ENCODE assay signal across 9 cellular contexts in the genomic region with DNA sequence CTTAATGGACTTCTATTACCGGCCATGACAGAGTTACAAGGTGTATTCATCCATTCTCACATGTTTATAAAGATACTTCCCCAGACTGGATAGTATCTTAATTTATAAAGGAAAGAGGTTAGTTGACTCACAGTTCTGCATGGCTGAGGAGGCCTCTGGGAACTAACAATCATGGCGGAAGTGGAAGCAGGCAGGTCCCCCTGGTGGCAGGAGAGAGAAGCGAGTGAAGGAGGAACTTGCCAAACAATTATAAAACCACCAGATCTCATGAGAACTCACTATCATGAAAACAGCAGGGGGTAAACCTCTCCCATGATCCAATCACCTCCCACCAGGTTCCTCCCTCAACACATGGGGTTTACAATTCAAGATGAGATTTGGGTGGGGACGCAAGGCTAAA.
A peak's percentile ranks its signal among the peaks of the same experiment; 100 is the strongest.
DNase-seq lines count a peak whose midpoint lies in the region; ATAC-seq and TF ChIP-seq lines count a peak whose summit lies in the region.
"Had no signal": no experiment of that assay in that cellular context is flagged by ENCODE, and none has a peak within 500 bp of the region (broad histone marks: within the 10 kb centered on the region; RNA-seq: fewer than 3 reads in every experiment).

No MANE protein-coding gene starts in this region.

- no peak overlapping the region for H2AK5ac ChIP-seq in H9 (ENCODE audit: insufficient read length, low read length)
- no peak overlapping the region for H2AK5ac ChIP-seq in mesenchymal stem cell (ENCODE audit: low read length, severe bottlenecking)

- no peaks in the 10 kb centered on the region for H3F3A ChIP-seq in OCI-LY1 (ENCODE audit: insufficient read depth, low read length)

- no peak overlapping the region for H2BK120ac ChIP-seq in H9 (ENCODE audit: low read depth, low read length, poor library complexity, severe bottlenecking)
- H2BK120ac ChIP-seq in mesenchymal stem cell (ENCODE audit: low read depth, low read length): no peak overlapping the region

- DNase-seq in GM13977 (ENCODE audit: low spot score) (no peak), H9 (peak; percentile 43), iPS DF 6.9 (ENCODE audit: low read depth, low spot score) (peak; percentile 20), thyroid gland (no peak), suprapubic skin (ENCODE audit: low spot score in 2 of 2) (no peak), mesenchymal stem cell (no peak), body of pancreas (no peak)

- H3K4me2 ChIP-seq in H9 (ENCODE audit: insufficient read depth, insufficient read length, low read length) (no peak overlapping the region), OCI-LY1 (ENCODE audit: low read length) (no peak overlapping the region), mesenchymal stem cell (ENCODE audit: low read length, poor library complexity, severe bottlenecking) (no peak overlapping the region)

- H3K18ac ChIP-seq in H9 (ENCODE audit: insufficient read length, low read depth, low read length) (no peak overlapping the region), mesenchymal stem cell (ENCODE audit: low read depth in 1 of 2, low read length in 2 of 2) (no peak overlapping the region)

- no peak for ATAC-seq in body of pancreas

- H3K79me2 ChIP-seq in H9 (ENCODE audit: insufficient read depth, low read length) (no peaks in the 10 kb centered on the region), OCI-LY1 (ENCODE audit: insufficient read depth, low read length) (no peaks in the 10 kb centered on the region)

- no peak overlapping the region for H3T11ph ChIP-seq in H9 (ENCODE audit: low read length)

- no peak overlapping the region for H3K23ac ChIP-seq in H9 (ENCODE audit: insufficient read length, low read depth, low read length)
- no peak overlapping the region for H3K23ac ChIP-seq in mesenchymal stem cell (ENCODE audit: low read length in 2 of 2)

- H3K27me3 ChIP-seq in H9 (ENCODE audit: insufficient read depth, low read length): no peaks in the 10 kb centered on the region
- H3K27me3 ChIP-seq in OCI-LY1 (ENCODE audit: insufficient read depth, low read length): no peaks in the 10 kb centered on the region
- H3K27me3 ChIP-seq in iPS DF 6.9 (ENCODE audit: control insufficient read depth, insufficient read depth, low read length): no peaks in the 10 kb centered on the region
- H3K27me3 ChIP-seq in thyroid gland: no peaks in the 10 kb centered on the region
- H3K27me3 ChIP-seq in suprapubic skin: no peaks in the 10 kb centered on the region
- no peaks in the 10 kb centered on the region for H3K27me3 ChIP-seq in mesenchymal stem cell (ENCODE audit: control insufficient read depth in 1 of 2, insufficient read depth in 1 of 2, low read length in 2 of 2)
- no peaks in the 10 kb centered on the region for H3K27me3 ChIP-seq in body of pancreas
- H3K27me3 ChIP-seq: SJSA1 had no signal

- no CpG with 5 or more reads among the region's 4 CpGs for WGBS in H9 (ENCODE audit: extremely low coverage, insufficient read length, low lambda C conversion rate)
- WGBS in iPS DF 6.9 (ENCODE audit: insufficient coverage, insufficient read length): no CpG with 5 or more reads among the region's 4 CpGs
- WGBS in thyroid gland, 2 donors: 94 to 96% methylated on average over 4 of the region's 4 CpGs
- 93% methylated on average over 4 of the region's 4 CpGs for WGBS in suprapubic skin
- 93% methylated on average over 2 of the region's 4 CpGs for WGBS in mesenchymal stem cell
- 90 to 93% methylated on average over 4 of the region's 4 CpGs for WGBS in body of pancreas, 2 donors

- H3K79me1 ChIP-seq in H9 (ENCODE audit: insufficient read depth, low read depth, low read length, poor library complexity, severe bottlenecking) (no peaks in the 10 kb centered on the region), mesenchymal stem cell (replicated peaks; ENCODE audit: low read length, poor library complexity, severe bottlenecking) (no peaks in the 10 kb centered on the region)

- H3K27ac Mint-ChIP-seq in H9: no peak overlapping the region

- no peak overlapping the region for H2BK20ac ChIP-seq in H9 (ENCODE audit: low read depth, low read length, poor library complexity, severe bottlenecking)

- H3K27me3 Mint-ChIP-seq in H9 (ENCODE audit: low read depth): no peaks in the 10 kb centered on the region

- H4K20me1 ChIP-seq in H9 (ENCODE audit: control insufficient read depth, insufficient read depth, insufficient read length): no peaks in the 10 kb centered on the region
- no peaks in the 10 kb centered on the region for H4K20me1 ChIP-seq in OCI-LY1 (ENCODE audit: insufficient read depth, low read length)

- no peak overlapping the region for H4K91ac ChIP-seq in H9 (ENCODE audit: insufficient read length, low read depth, low read length)
- H4K91ac ChIP-seq in mesenchymal stem cell (ENCODE audit: low read length): no peak overlapping the region

- H2BK12ac ChIP-seq in H9 (ENCODE audit: insufficient read length, low read depth, low read length): no peak overlapping the region
- H2BK12ac ChIP-seq in mesenchymal stem cell (ENCODE audit: low read length in 2 of 2): no peak overlapping the region

- TF ChIP-seq CTCF in GM13977 (IDR thresholded peaks at IDR 0.05; ENCODE audit: extremely low read depth, insufficient read depth, missing control alignments): peak; percentile 30
- peak; percentile 66 for TF ChIP-seq CTCF in H9 (conservative IDR thresholded peaks at IDR 0.05)
- TF ChIP-seq CTCF in OCI-LY1 (IDR thresholded peaks at IDR 0.05; ENCODE audit: low read length): peak; percentile 69
- TF ChIP-seq CTCF in thyroid gland (IDR thresholded peaks at IDR 0.05): no peak
- no peak for TF ChIP-seq CTCF in suprapubic skin (IDR thresholded peaks at IDR 0.05)
- no peak for TF ChIP-seq CTCF in body of pancreas (IDR thresholded peaks at IDR 0.05)

- H3K9me3 ChIP-seq in H9 (ENCODE audit: control insufficient read depth, low read depth, low read length) (no peaks in the 10 kb centered on the region), OCI-LY1 (ENCODE audit: low read length) (0 out of 2 replicates have a peak, but pooled peaks cover 3% of the 10 kb centered on the region), iPS DF 6.9 (ENCODE audit: control insufficient read depth, insufficient read depth, low read length) (no peaks in the 10 kb centered on the region), thyroid gland (no peaks in the 10 kb centered on the region), suprapubic skin (no peaks in the 10 kb centered on the region), mesenchymal stem cell (ENCODE audit: control insufficient read depth, low read length) (no peaks in the 10 kb centered on the region), body of pancreas (no peaks in the 10 kb centered on the region)
- H3K9me3 ChIP-seq: SJSA1 had no signal

- H3K4me1 ChIP-seq in H9 (ENCODE audit: insufficient read depth, low read length) (no peaks in the 10 kb centered on the region), OCI-LY1 (ENCODE audit: insufficient read depth, low read length, severe bottlenecking) (peaks cover under 1% of the 10 kb centered on the region), iPS DF 6.9 (ENCODE audit: control insufficient read depth, insufficient read depth, low read length) (no peaks in the 10 kb centered on the region), thyroid gland (no peaks in the 10 kb centered on the region), suprapubic skin (no peaks in the 10 kb centered on the region), mesenchymal stem cell (ENCODE audit: control insufficient read depth, insufficient read depth, low read depth, low read length) (no peaks in the 10 kb centered on the region), body of pancreas (no peaks in the 10 kb centered on the region)
- H3K4me1 ChIP-seq: SJSA1 had no signal

- H3K23me2 ChIP-seq in H9 (ENCODE audit: insufficient read length, low read depth, low read length, poor library complexity, severe bottlenecking): no peaks in the 10 kb centered on the region

- H3K9ac ChIP-seq in H9 (ENCODE audit: extremely low read depth, insufficient read length, low read length): no peak overlapping the region
- no peak overlapping the region for H3K9ac ChIP-seq in OCI-LY1 (ENCODE audit: low read length)
- H3K9ac ChIP-seq in mesenchymal stem cell (ENCODE audit: low read length): no peak overlapping the region

- H2AFZ ChIP-seq in H9 (ENCODE audit: low read length): no peak overlapping the region
- H2AFZ ChIP-seq in OCI-LY1 (ENCODE audit: low read length): no peak overlapping the region
- H2AFZ ChIP-seq in mesenchymal stem cell (ENCODE audit: low read depth, low read length): no peak overlapping the region

- H3K4ac ChIP-seq in H9 (ENCODE audit: low read depth, low read length) (no peak overlapping the region), mesenchymal stem cell (ENCODE audit: low read depth in 1 of 2, low read length in 2 of 2) (no peak overlapping the region)

- TF ChIP-seq POLR2A in thyroid gland (IDR thresholded peaks at IDR 0.05): no peak
- no peak for TF ChIP-seq POLR2A in suprapubic skin (IDR thresholded peaks at IDR 0.05)
- no peak for TF ChIP-seq POLR2A in body of pancreas (IDR thresholded peaks at IDR 0.05)

- no peak overlapping the region for H3K4me3 ChIP-seq in OCI-LY1 (ENCODE audit: low read depth, low read length, poor library complexity, severe bottlenecking)
- H3K4me3 ChIP-seq in iPS DF 6.9 (ENCODE audit: low read length): no peak overlapping the region
- no peak overlapping the region for H3K4me3 ChIP-seq in thyroid gland (replicated peaks in 1 of 3)
- H3K4me3 ChIP-seq in suprapubic skin: no peak overlapping the region
- no peak overlapping the region for H3K4me3 ChIP-seq in mesenchymal stem cell (ENCODE audit: insufficient read depth in 1 of 2, low read depth in 1 of 2, low read length in 2 of 2)
- no peak overlapping the region for H3K4me3 ChIP-seq in body of pancreas
- H3K4me3 ChIP-seq: SJSA1 had no signal

- in situ Hi-C loops in GM13977 (cut with MboI; ENCODE audit: low pct_unique_long_range_greater_than_20kb, low sequenced_read_pairs, unreplicated experiment): no loop called here

- no peak overlapping the region for H4K8ac ChIP-seq in H9 (replicated peaks; ENCODE audit: insufficient read length, low read depth, low read length)
- no peak overlapping the region for H4K8ac ChIP-seq in mesenchymal stem cell (ENCODE audit: low read length)

- no peaks in the 10 kb centered on the region; a peak in 3 of 7 replicates for H3K36me3 Mint-ChIP-seq in H9 (ENCODE audit: insufficient read depth in 1 of 3, low read depth in 3 of 3)

- no peak overlapping the region for H4K5ac ChIP-seq in H9 (ENCODE audit: insufficient read length, low read depth, low read length)

- H2BK5ac ChIP-seq in H9 (ENCODE audit: insufficient read length, low read length) (no peak overlapping the region), mesenchymal stem cell (ENCODE audit: low read depth, low read length, poor library complexity, severe bottlenecking) (no peak overlapping the region)

- intact Hi-C loops in thyroid gland (cut with DNase I) (no loop called here), body of pancreas (cut with DNase I) (no loop called here)

- H3K36me3 ChIP-seq in OCI-LY1 (ENCODE audit: insufficient read depth, low read length) (no peaks in the 10 kb centered on the region), iPS DF 6.9 (ENCODE audit: control insufficient read depth, insufficient read depth, low read length) (no peaks in the 10 kb centered on the region), thyroid gland (no peaks in the 10 kb centered on the region), suprapubic skin (no peaks in the 10 kb centered on the region), mesenchymal stem cell (ENCODE audit: control insufficient read depth in 1 of 2, insufficient read depth in 2 of 2, low read depth in 1 of 2, low read length in 2 of 2) (no peaks in the 10 kb centered on the region), body of pancreas (replicated peaks in 1 of 2; ENCODE audit: insufficient read depth in 1 of 2, low read depth in 2 of 2) (no peaks in the 10 kb centered on the region)
- H3K36me3 ChIP-seq: SJSA1 had no signal

- TF ChIP-seq EP300 in suprapubic skin (IDR thresholded peaks at IDR 0.05): no peak

- no peak overlapping the region for H3K4me3 Mint-ChIP-seq in H9

- no peaks in the 10 kb centered on the region for H3K9me2 ChIP-seq in OCI-LY1 (ENCODE audit: low read depth, low read length)

- H2BK15ac ChIP-seq in H9 (ENCODE audit: low read depth, low read length) (no peak overlapping the region), mesenchymal stem cell (ENCODE audit: low read depth, poor library complexity, severe bottlenecking) (no peak overlapping the region)

- H3K4me1 Mint-ChIP-seq in H9: no peaks in the 10 kb centered on the region

- H3K14ac ChIP-seq in H9 (ENCODE audit: insufficient read depth, low read length): no peak overlapping the region
- H3K14ac ChIP-seq in mesenchymal stem cell (ENCODE audit: low read length in 2 of 2): no peak overlapping the region

- no peaks in the 10 kb centered on the region; a peak in 1 of 5 replicates for H3K9me3 Mint-ChIP-seq in H9

- H3K56ac ChIP-seq in H9 (ENCODE audit: insufficient read length, low read depth, low read length): no peak overlapping the region

- H3K27ac ChIP-seq in H9 (ENCODE audit: insufficient read length, low read depth, low read length) (no peak overlapping the region), OCI-LY1 (ENCODE audit: low read depth, low read length, poor library complexity, severe bottlenecking) (no peak overlapping the region), iPS DF 6.9 (ENCODE audit: low read length) (no peak overlapping the region), thyroid gland (no peak overlapping the region), suprapubic skin (no peak overlapping the region), mesenchymal stem cell (ENCODE audit: low read length, poor library complexity, severe bottlenecking) (no peak overlapping the region), body of pancreas (no peak overlapping the region)
- H3K27ac ChIP-seq: SJSA1 had no signal

Comparison
In these comparisons a context has a peak if more than half of its experiments do, and no peak if none do; other contexts are left out.
1. DNase-seq: peak in H9 (single experiment) and iPS DF 6.9 (single experiment); none in GM13977 (single experiment), thyroid gland (0 of 2), suprapubic skin (0 of 2), mesenchymal stem cell (single experiment) and body of pancreas (0 of 4).
2. CTCF ChIP-seq: peak in GM13977 (single experiment), H9 (single experiment) and OCI-LY1 (single experiment); none in thyroid gland (0 of 6), suprapubic skin (0 of 2) and body of pancreas (0 of 7).